15 cellular contexts compared by ENCODE assay signal in genomic region chr11:132142554-132142953, GRCh38.
"Had no signal": no experiment of that assay in that cellular context is flagged by ENCODE, and none has a peak within 500 bp of the region (broad histone marks: within the 10 kb centered on the region; RNA-seq: fewer than 3 reads in every experiment).

No MANE protein-coding gene starts in this region.

- ATAC-seq: activated T-cell treated with anti-CD3 and anti-CD28 coated beads, Interleukin-2, amount 50 U/mL, for 72 hours; gastroesophageal sphincter; left lobe of liver; right lobe of liver had no signal

- H3K9me3 Mint-ChIP-seq: activated CD4-positive, alpha-beta T cell treated with anti-CD3 and anti-CD28 coated beads, Interleukin-2, amount 10 ng/mL, durations not matched to agents 7 days and 5 days; activated naive CD8-positive, alpha-beta T cell treated with anti-CD3 and anti-CD28 coated beads, Interleukin-2, amount 10 ng/mL, durations not matched to agents 7 days and 5 days; endodermal cell; neural crest cell had no signal

- H3K4me3 Mint-ChIP-seq: activated CD4-positive, alpha-beta T cell treated with anti-CD3 and anti-CD28 coated beads, Interleukin-2, amount 10 ng/mL, durations not matched to agents 7 days and 5 days; activated naive CD8-positive, alpha-beta T cell treated with anti-CD3 and anti-CD28 coated beads, Interleukin-2, amount 10 ng/mL, durations not matched to agents 7 days and 5 days; activated T-cell treated with anti-CD3 and anti-CD28 coated beads, Interleukin-2, amount 50 U/mL, for 72 hours; endodermal cell; neural crest cell had no signal

- H3K4me1 Mint-ChIP-seq: activated CD4-positive, alpha-beta T cell treated with anti-CD3 and anti-CD28 coated beads, Interleukin-2, amount 10 ng/mL, durations not matched to agents 7 days and 5 days; activated naive CD8-positive, alpha-beta T cell treated with anti-CD3 and anti-CD28 coated beads, Interleukin-2, amount 10 ng/mL, durations not matched to agents 7 days and 5 days; endodermal cell; neural crest cell had no signal

- H3K27ac Mint-ChIP-seq: activated CD4-positive, alpha-beta T cell treated with anti-CD3 and anti-CD28 coated beads, Interleukin-2, amount 10 ng/mL, durations not matched to agents 7 days and 5 days; activated naive CD8-positive, alpha-beta T cell treated with anti-CD3 and anti-CD28 coated beads, Interleukin-2, amount 10 ng/mL, durations not matched to agents 7 days and 5 days; activated T-cell treated with anti-CD3 and anti-CD28 coated beads, Interleukin-2, amount 50 U/mL, for 72 hours; endodermal cell had no signal

- H3K27me3 Mint-ChIP-seq: activated CD4-positive, alpha-beta T cell treated with anti-CD3 and anti-CD28 coated beads, Interleukin-2, amount 10 ng/mL, durations not matched to agents 7 days and 5 days; activated naive CD8-positive, alpha-beta T cell treated with anti-CD3 and anti-CD28 coated beads, Interleukin-2, amount 10 ng/mL, durations not matched to agents 7 days and 5 days had no signal

- H3K36me3 Mint-ChIP-seq: activated naive CD8-positive, alpha-beta T cell treated with anti-CD3 and anti-CD28 coated beads, Interleukin-2, amount 10 ng/mL, durations not matched to agents 7 days and 5 days had no signal

- DNase-seq: activated CD4-positive, alpha-beta T cell treated with anti-CD3 and anti-CD28 coated beads, Interleukin-2, amount 10 ng/mL, durations not matched to agents 7 days and 5 days; activated CD8-positive, alpha-beta memory T cell treated with anti-CD3 and anti-CD28 coated beads, Interleukin-2, amount 50 U/mL, for 48 hours; activated gamma-delta T cell treated with Interleukin-2 at 50 U/mL for 16 hours; activated naive CD8-positive, alpha-beta T cell treated with anti-CD3 and anti-CD28 coated beads, Interleukin-2, amount 10 ng/mL, durations not matched to agents 7 days and 5 days; activated T-cell treated with anti-CD3 and anti-CD28 coated beads, Interleukin-2, amount 50 U/mL, for 72 hours; aorta; endodermal cell; right lobe of liver; stimulated activated CD4-positive, alpha-beta T cell treated with anti-CD3 and anti-CD28 coated beads, Interleukin-4, amount 100 ng/mL, for 4 hours; stimulated activated CD8-positive, alpha-beta memory T cell treated with anti-CD3 and anti-CD28 coated beads, Interleukin-4, amount 100 ng/mL, for 48 hours; stimulated activated naive CD4-positive, alpha-beta T cell treated with Interleukin-2 at 50 U/mL for 16 hours; uterus had no signal
